1 cellular context compared by ENCODE assay signal in genomic region chr11:73779084-73779902, GRCh38.
A peak's percentile ranks its signal among the peaks of the same experiment; 100 is the strongest.
TF ChIP-seq lines count a peak whose summit lies in the region.

No MANE protein-coding gene starts in this region.

TF ChIP-seq in HepG2, 621 proteins besides CTCF, POLR2A, EP300 and RAD21 (continued from another document and continues in another):
- TF ChIP-seq ZNF280D (CRISPR knock-in tag; IDR thresholded peaks at IDR 0.05): no peak
- 0 out of 2 replicates have a peak, but pooled peaks have one; percentile 27 for TF ChIP-seq ZFP1 (CRISPR knock-in tag; IDR thresholded peaks at IDR 0.05)
- TF ChIP-seq POLR2G (IDR thresholded peaks at IDR 0.05; ENCODE audit: low read depth, low read length): peak; percentile 90
- TF ChIP-seq ZBTB44 (CRISPR knock-in tag; IDR thresholded peaks at IDR 0.05): 0 out of 2 replicates have a peak, but pooled peaks have one; percentile 22
- TF ChIP-seq PHF21A (CRISPR knock-in tag; IDR thresholded peaks at IDR 0.05): peak; percentile 93; the same call in 1 of the 2 replicates
- peak in 1 of 2 experiments; percentile 68; a peak in 1 of 4 replicates for TF ChIP-seq KLF16 (CRISPR knock-in tag; IDR thresholded peaks at IDR 0.05)
- TF ChIP-seq KDM4B (CRISPR knock-in tag; IDR thresholded peaks at IDR 0.05): no peak
- TF ChIP-seq PITX1 (CRISPR knock-in tag; IDR thresholded peaks at IDR 0.05): no peak; the same call in 1 of the 2 replicates
- no peak for TF ChIP-seq ZKSCAN5 (CRISPR knock-in tag; IDR thresholded peaks at IDR 0.05)
- TF ChIP-seq ZBTB25 (CRISPR knock-in tag; IDR thresholded peaks at IDR 0.05): peak; percentile 32; the same call in 1 of the 2 replicates
- no peak for TF ChIP-seq KDM1A (CRISPR knock-in tag; IDR thresholded peaks at IDR 0.05)
- TF ChIP-seq FOXA3 (CRISPR knock-in tag; IDR thresholded peaks at IDR 0.05): peak; percentile 36; the same call in 1 of the 2 replicates
- TF ChIP-seq BRD4 (CRISPR knock-in tag; IDR thresholded peaks at IDR 0.05): peak; percentile 90
- TF ChIP-seq MLXIP (CRISPR knock-in tag; IDR thresholded peaks at IDR 0.05; ENCODE audit: borderline replicate concordance): peak; percentile 50; the same call in 1 of the 2 replicates
- TF ChIP-seq ZNF557 (CRISPR knock-in tag; IDR thresholded peaks at IDR 0.05): no peak
- TF ChIP-seq REPIN1 (CRISPR knock-in tag; IDR thresholded peaks at IDR 0.05; ENCODE audit: borderline replicate concordance, low read depth): peak; percentile 72; the same call in 1 of the 2 replicates
- TF ChIP-seq HCFC1 (IDR thresholded peaks at IDR 0.05; ENCODE audit: low read depth, low read length): peak; percentile 78
- TF ChIP-seq NR1H2 (CRISPR knock-in tag; IDR thresholded peaks at IDR 0.05; ENCODE audit: borderline replicate concordance, low read depth): no peak
- peak; percentile 86; the same call in 1 of the 2 replicates for TF ChIP-seq ZNF614 (CRISPR knock-in tag; IDR thresholded peaks at IDR 0.05; ENCODE audit: borderline replicate concordance)
- TF ChIP-seq TSC22D2 (CRISPR knock-in tag; IDR thresholded peaks at IDR 0.05; ENCODE audit: borderline replicate concordance): no peak; the same call in 1 of the 2 replicates
- no peak for TF ChIP-seq RNF219 (CRISPR knock-in tag; IDR thresholded peaks at IDR 0.05)
- peak; percentile 49; the same call in 1 of the 2 replicates for TF ChIP-seq KDM5A (IDR thresholded peaks at IDR 0.05; ENCODE audit: borderline replicate concordance, low read length)
- peak; percentile 39; the same call in 1 of the 2 replicates for TF ChIP-seq ZNF670 (CRISPR knock-in tag; IDR thresholded peaks at IDR 0.05; ENCODE audit: borderline replicate concordance)
- TF ChIP-seq PHF8 (CRISPR knock-in tag; IDR thresholded peaks at IDR 0.05): peak; percentile 78
- no peak for TF ChIP-seq ELK4 (CRISPR knock-in tag; IDR thresholded peaks at IDR 0.05; ENCODE audit: borderline replicate concordance)
- TF ChIP-seq LCORL (IDR thresholded peaks at IDR 0.05): no peak
- TF ChIP-seq LCORL (CRISPR knock-in tag; IDR thresholded peaks at IDR 0.05): peak; percentile 54; the same call in 1 of the 2 replicates
- peak; percentile 28 for TF ChIP-seq MIXL1 (CRISPR knock-in tag; IDR thresholded peaks at IDR 0.05)
- peak; percentile 86 for TF ChIP-seq GABPB1 (CRISPR knock-in tag; IDR thresholded peaks at IDR 0.05)
- TF ChIP-seq CREM (IDR thresholded peaks at IDR 0.05): peak; percentile 72; the same call in 1 of the 2 replicates
- no peak for TF ChIP-seq CREM (CRISPR knock-in tag; IDR thresholded peaks at IDR 0.05)
- peak; percentile 87 for TF ChIP-seq ZNF501 (CRISPR knock-in tag; IDR thresholded peaks at IDR 0.05)
- TF ChIP-seq ZFYVE20 (CRISPR knock-in tag; IDR thresholded peaks at IDR 0.05; ENCODE audit: borderline replicate concordance, low read depth): no peak
- no peak for TF ChIP-seq ZNF747 (CRISPR knock-in tag; IDR thresholded peaks at IDR 0.05; ENCODE audit: borderline replicate concordance)
- TF ChIP-seq LBX2 (CRISPR knock-in tag; IDR thresholded peaks at IDR 0.05; ENCODE audit: borderline replicate concordance): no peak
- TF ChIP-seq CHD4 (IDR thresholded peaks at IDR 0.05; ENCODE audit: borderline replicate concordance, low read length): no peak
- 0 out of 2 replicates have a peak, but pooled peaks have one; percentile 32 for TF ChIP-seq ZNF510 (CRISPR knock-in tag; IDR thresholded peaks at IDR 0.05; ENCODE audit: low read depth)
- TF ChIP-seq SIN3A (IDR thresholded peaks at IDR 0.05; ENCODE audit: borderline replicate concordance, low read depth, low read length): peak; percentile 86; the same call in 1 of the 2 replicates
- peak; percentile 84 for TF ChIP-seq SP2 (CRISPR knock-in tag; IDR thresholded peaks at IDR 0.05)
- no peak for TF ChIP-seq REL (CRISPR knock-in tag; conservative IDR thresholded peaks at IDR 0.05)
- TF ChIP-seq ZSCAN30 (CRISPR knock-in tag; IDR thresholded peaks at IDR 0.05): no peak
- TF ChIP-seq XRCC5 (optimal IDR thresholded peaks at IDR 0.05; ENCODE audit: low read length): peak; percentile 79
- peak; percentile 94 for TF ChIP-seq ZHX2 (IDR thresholded peaks at IDR 0.05; ENCODE audit: low read depth)
- no peak for TF ChIP-seq ZHX2 (CRISPR knock-in tag; IDR thresholded peaks at IDR 0.05; ENCODE audit: borderline replicate concordance)
- TF ChIP-seq ZNF496 (CRISPR knock-in tag; IDR thresholded peaks at IDR 0.05; ENCODE audit: insufficient replicate concordance): no peak
